In the genomic region with DNA sequence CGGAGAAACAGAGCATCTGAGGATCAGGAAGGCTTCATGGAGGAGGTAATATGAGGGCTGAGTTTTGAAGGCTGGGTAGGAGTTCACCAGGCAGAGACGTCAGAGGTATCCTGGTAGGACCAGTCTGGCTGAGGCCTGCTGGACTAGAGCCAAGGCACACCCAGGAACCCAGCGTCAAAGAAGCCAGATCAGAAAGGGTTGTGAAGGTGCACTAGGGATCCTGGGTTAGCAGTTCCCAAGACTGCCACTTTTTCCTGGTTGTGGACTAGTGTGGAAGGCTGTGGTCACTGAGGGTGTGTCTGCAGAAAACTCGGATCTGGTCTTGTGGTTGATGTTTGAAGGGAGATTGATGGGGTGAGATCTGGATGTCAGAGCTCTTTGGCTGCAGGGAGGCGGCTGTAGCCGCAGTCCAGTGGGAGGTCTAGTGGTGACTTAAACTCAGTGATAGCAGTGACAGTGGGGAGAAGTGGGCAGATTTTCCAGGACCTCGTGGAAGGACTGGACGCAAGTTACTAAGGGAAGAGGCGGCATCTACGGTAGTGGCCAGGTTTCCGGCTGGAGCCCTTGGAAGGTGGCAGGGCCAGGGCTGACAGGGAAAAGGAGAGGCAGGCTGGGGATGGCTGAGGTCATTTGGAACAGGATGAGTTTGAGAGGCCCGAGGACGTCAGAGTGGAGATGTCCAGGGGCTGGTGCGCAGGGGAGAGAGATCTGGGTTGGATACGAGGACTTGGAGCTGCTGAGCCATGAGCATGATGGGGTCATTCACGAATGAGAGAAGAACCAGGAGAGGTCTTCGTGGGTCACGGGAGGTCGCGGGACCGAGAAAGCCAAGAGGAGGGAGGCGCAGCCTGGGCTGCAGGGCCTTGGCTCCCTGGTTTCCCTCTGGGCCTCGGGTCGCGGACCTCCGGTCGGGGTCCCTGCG, we compare ENCODE assay signal across 8 cellular contexts. TPM values are rescaled to one million over a fixed set of nuclear protein-coding genes. Genes with fewer than 3 reads are reported as not detected.
A peak's percentile ranks its signal among the peaks of the same experiment; 100 is the strongest.
DNase-seq lines count a peak whose midpoint lies in the region; ATAC-seq and TF ChIP-seq lines count a peak whose summit lies in the region.

No MANE protein-coding gene starts in this region.

- no peaks in the 10 kb centered on the region for H3K9me3 ChIP-seq in HCT116 (ENCODE audit: control insufficient read depth in 1 of 2, insufficient read depth in 1 of 2, low read depth in 1 of 2, low read length in 2 of 2)
- H3K9me3 ChIP-seq in ovary: no peaks in the 10 kb centered on the region

- peaks cover 6% of the 10 kb centered on the region; the same call in 1 of the 2 replicates for H3K79me2 ChIP-seq in HCT116 (ENCODE audit: insufficient read depth, low read length)

- H3K27me3 ChIP-seq in HCT116 (ENCODE audit: insufficient read depth, low read length) (no peaks in the 10 kb centered on the region), ovary (no peaks in the 10 kb centered on the region)

- TF ChIP-seq CTCF in AG10803 (conservative IDR thresholded peaks at IDR 0.05; ENCODE audit: low read length): no peak
- TF ChIP-seq CTCF in HCT116 (IDR thresholded peaks at IDR 0.05 in 2 of 3, conservative IDR thresholded peaks at IDR 0.05 in 1 of 3; ENCODE audit: borderline replicate concordance in 1 of 3, insufficient read depth in 1 of 3, low read depth in 2 of 3, low read length in 2 of 3): no peak
- no peak for TF ChIP-seq CTCF in VCaP (conservative IDR thresholded peaks at IDR 0.05)
- no peak for TF ChIP-seq CTCF in fibroblast of villous mesenchyme (IDR thresholded peaks at IDR 0.05; ENCODE audit: insufficient read depth, low read depth, low read length)
- TF ChIP-seq CTCF in ovary (IDR thresholded peaks at IDR 0.05): no peak

- no peaks in the 10 kb centered on the region for H3K9me2 ChIP-seq in HCT116 (ENCODE audit: insufficient read depth)

- TF ChIP-seq EP300 in ovary (IDR thresholded peaks at IDR 0.05): no peak

- CTCF ChIA-PET in HCT116 (lab: Charles Lee): no interaction called here

- H2AFZ ChIP-seq in HCT116 (ENCODE audit: low read depth, low read length, poor library complexity, severe bottlenecking): no peak overlapping the region

- peaks cover 13 to 23% of the 10 kb centered on the region in 2 experiments; a peak in 2 of 4 replicates for H3K36me3 ChIP-seq in HCT116 (ENCODE audit: control insufficient read depth in 1 of 2, insufficient read depth in 2 of 2, low read length in 2 of 2)
- H3K36me3 ChIP-seq in ovary: no peaks in the 10 kb centered on the region

- H3K4me3 ChIP-seq in AG10803 (ENCODE audit: low read length) (peak overlapping the region; percentile 62), HCT116 (replicated peaks in 1 of 2; ENCODE audit: low read depth in 1 of 2, low read length in 2 of 2) (peak overlapping the region; percentile 51 to 62), fibroblast of villous mesenchyme (ENCODE audit: low read depth, low read length) (peak overlapping the region; percentile 65), ovary (peak overlapping the region; percentile 63)

- WGBS in ovary, 3 donors: 27 to 30% (median 30%) methylated on average over 28 of the region's 28 CpGs

- TF ChIP-seq RAD21 in HCT116 (IDR thresholded peaks at IDR 0.05; ENCODE audit: low read depth): no peak

- peak overlapping the region; percentile 93 for H3K4me2 ChIP-seq in HCT116 (ENCODE audit: low read length)

- POLR2A ChIA-PET in HCT116 (lab: Charles Lee): interaction anchor here (1.0 to 2.6 kb wide), 6 partner anchors 10 to 208 kb away, joined by 3 to 24 read pairs (median 3); a partner anchor contains a TSS

- 0 out of 2 replicates have a peak, but pooled peaks have one; percentile 5 for ATAC-seq in HCT116
- ATAC-seq in GM18909 (IDR thresholded peaks at IDR 0.05; ENCODE audit: poor library complexity, unreplicated experiment): no peak

- H3K9ac ChIP-seq in HCT116 (ENCODE audit: low read length): peak overlapping the region; percentile 80

- RAD21 ChIA-PET in HCT116 (lab: Charles Lee; ENCODE audit: low non-redundant PET in 1 of 2, low total read pairs in 2 of 2, uncharacterized antibody in 2 of 2, unreplicated experiment in 2 of 2): no interaction called here

- no peak for DNase-seq in AG10803 (ENCODE audit: low read depth)
- DNase-seq in HCT116 (ENCODE audit: low read depth, low spot score): no peak
- DNase-seq in fibroblast of villous mesenchyme (ENCODE audit: low read depth): peak; percentile 51
- peak; percentile 45 to 60 (median 56) for DNase-seq in ovary
- no peak for DNase-seq in OCI-M2 (lab: John Stamatoyannopoulos, UW; ENCODE audit: unreplicated experiment)
- no peak for DNase-seq in stimulated activated CD4-positive, alpha-beta T cell treated with anti-CD3 and anti-CD28 coated beads, Interleukin-2, amount 100 ng/mL, for 24 hours

- H3K4me1 ChIP-seq in HCT116 (ENCODE audit: control insufficient read depth in 1 of 2, insufficient read depth in 2 of 2, low read length in 2 of 2) (peaks cover 38 to 62% of the 10 kb centered on the region in 2 experiments), ovary (ENCODE audit: insufficient read depth) (peaks cover 19% of the 10 kb centered on the region)

- intact Hi-C loops in HCT116 (cut with micrococcal nuclease): no loop called here
- intact Hi-C loops in ovary (cut with DNase I): loop anchor here in 2 of 4 donors (5.0 kb wide), 1 partner anchor 80 kb away; a partner anchor contains a TSS

- BruUV-seq in HCT116 (replicated peaks; lab: Mats Ljungman, UMichigan): no TSS peak

- H3K27ac ChIP-seq in HCT116 (ENCODE audit: low read depth, low read length) (peak overlapping the region; percentile 96), VCaP (peak overlapping the region; percentile 99), ovary (peak overlapping the region; percentile 74 to 98)

- no peaks in the 10 kb centered on the region for H4K20me1 ChIP-seq in HCT116 (ENCODE audit: insufficient read depth)

- TF ChIP-seq POLR2A in HCT116 (IDR thresholded peaks at IDR 0.05; ENCODE audit: borderline replicate concordance, extremely low read depth, insufficient read depth, insufficient read length) (no peak), ovary (IDR thresholded peaks at IDR 0.05) (no peak)

TF ChIP-seq in HCT116, 20 proteins besides CTCF, POLR2A, EP300 and RAD21:
- TF ChIP-seq SP1 (IDR thresholded peaks at IDR 0.05; ENCODE audit: low read depth) (no peak), POLR2AphosphoS5 (IDR thresholded peaks at IDR 0.05; ENCODE audit: low read depth, low read length) (peak; percentile 48; the same call in 1 of the 2 replicates)

RNA-seq across cellular contexts. Expression of a gene that starts 10.9 kb away (rescaled TPM):
- total RNA-seq in HCT116 (2021; ENCODE audit: unreplicated experiment) (78.5 TPM), fibroblast of villous mesenchyme (22.2 and 24.2 TPM in 2 replicates), ovary (100 to 1,000 TPM in 1 of 7 donors, 10 to 100 TPM in 6; 50.8 to 102 (median 91.6) TPM)
- 95.2 and 115 TPM in 2 replicates for polyA plus RNA-seq in HCT116 (2012)
- 10 to 100 TPM; 52.0 to 55.0 TPM for polyA plus RNA-seq in ovary

RNA-seq across cellular contexts. Expression of a gene that starts 13.9 kb away (rescaled TPM):
- total RNA-seq in HCT116 (2021; ENCODE audit: unreplicated experiment) (105 TPM), fibroblast of villous mesenchyme (34.5 and 34.8 TPM in 2 replicates), ovary (10 to 100 TPM; 15.0 to 48.2 (median 42.6) TPM)
- 88.0 and 91.4 TPM in 2 replicates for polyA plus RNA-seq in HCT116 (2012)
- 10 to 100 TPM; 10.0 to 26.7 TPM for polyA plus RNA-seq in ovary

RNA-seq across cellular contexts. Expression of a gene that starts 36.3 kb away (rescaled TPM):
- total RNA-seq in HCT116 (2021; ENCODE audit: unreplicated experiment): 50.4 TPM
- polyA plus RNA-seq in HCT116 (2012): 32.6 and 43.2 TPM in 2 replicates
- total RNA-seq in fibroblast of villous mesenchyme: 32.4 and 33.5 TPM in 2 replicates
- 10 to 100 TPM; 10.6 to 42.1 (median 28.2) TPM for total RNA-seq in ovary
- polyA plus RNA-seq in ovary: 10 to 100 TPM in 1 of 2 donors, 1 to 10 TPM in 1; 3.3 to 14.8 TPM

RNA-seq across cellular contexts. Expression of a gene that starts 37.8 kb away (rescaled TPM):
- 59.8 TPM for total RNA-seq in HCT116 (2021; ENCODE audit: unreplicated experiment)
- polyA plus RNA-seq in HCT116 (2012): 38.4 and 39.6 TPM in 2 replicates
- 28.9 and 29.3 TPM in 2 replicates for total RNA-seq in fibroblast of villous mesenchyme
- total RNA-seq in ovary: 10 to 100 TPM; 23.2 to 51.9 (median 46.0) TPM
- 10 to 100 TPM in 1 of 2 donors, 1 to 10 TPM in 1; 6.7 to 27.9 TPM for polyA plus RNA-seq in ovary

RNA-seq across cellular contexts. Expression of a gene that starts 56.2 kb away (rescaled TPM):
- total RNA-seq in HCT116 (2021; ENCODE audit: unreplicated experiment) (0.61 TPM), fibroblast of villous mesenchyme (under 0.01 TPM in 1 of 2 replicates, not detected in the other), ovary (1 to 10 TPM in 3 of 7 donors, under 1 TPM in 4; 0.65 to 4.0 (median 0.95) TPM)
- polyA plus RNA-seq in HCT116 (2012): 0.66 and 0.91 TPM in 2 replicates
- polyA plus RNA-seq in ovary: 1 to 10 TPM in 1 of 2 donors, not detected in 1; 1.5 TPM

Comparison
In these comparisons a context has a peak if more than half of its experiments do, and no peak if none do; other contexts are left out.
1. DNase-seq: peak in fibroblast of villous mesenchyme (single experiment) and ovary (5 of 5); none in AG10803 (single experiment), HCT116 (single experiment), OCI-M2 (single experiment) and stimulated activated CD4-positive, alpha-beta T cell treated with anti-CD3 and anti-CD28 coated beads, Interleukin-2, amount 100 ng/mL, for 24 hours (0 of 2).
2. Peak in every context shown above with its lines, with median percentiles within 50 percentile points of each other: H3K4me3 ChIP-seq and H3K27ac ChIP-seq.